Comparison of ENCODE assay signal across 2 cellular contexts in genomic region chr12:54211920-54212319, GRCh38.
TF ChIP-seq lines count a peak whose summit lies in the region.

No MANE protein-coding gene starts in this region.

TF ChIP-seq in HepG2, 621 proteins besides CTCF, POLR2A, EP300 and RAD21:
- no peak for TF ChIP-seq RBFOX2 (IDR thresholded peaks at IDR 0.05; ENCODE audit: low read depth, low read length)
- peak; percentile 16; the same call in 1 of the 2 replicates for TF ChIP-seq ATF7 (IDR thresholded peaks at IDR 0.05)
- TF ChIP-seq ATF7 (CRISPR knock-in tag; IDR thresholded peaks at IDR 0.05): no peak

TF ChIP-seq in GM12878, 131 proteins besides CTCF, POLR2A, EP300 and RAD21:
- TF ChIP-seq NR2C2 (IDR thresholded peaks at IDR 0.05; ENCODE audit: borderline replicate concordance, control insufficient read depth, insufficient read length, low read depth) (peak; percentile 42), HDGF (IDR thresholded peaks at IDR 0.05) (0 out of 2 replicates have a peak, but pooled peaks have one; percentile 52), ASH2L (IDR thresholded peaks at IDR 0.05; ENCODE audit: borderline replicate concordance, low read depth) (no peak), ZBTB11 (CRISPR knock-in tag; IDR thresholded peaks at IDR 0.05) (no peak), POLR2AphosphoS5 (IDR thresholded peaks at IDR 0.05; ENCODE audit: low read length) (no peak), YY1 (IDR thresholded peaks at IDR 0.05; ENCODE audit: low read depth, low read length) (no peak), ZNF592 (IDR thresholded peaks at IDR 0.05) (no peak), BCL3 (IDR thresholded peaks at IDR 0.05; ENCODE audit: borderline replicate concordance, insufficient read depth, low read depth, low read length, poor library complexity, severe bottlenecking) (peak; percentile 91)
